In genomic region chr10:77925410-77925794, GRCh38 we compare ENCODE assay signal across 8 cellular contexts. TPM values are rescaled to one million over a fixed set of nuclear protein-coding genes. Genes with fewer than 3 reads are reported as not detected.
DNase-seq lines count a peak whose midpoint lies in the region; ATAC-seq, FAIRE-seq and TF ChIP-seq lines count a peak whose summit lies in the region.

No MANE protein-coding gene starts in this region.

- no peaks in the 10 kb centered on the region for H3K36me3 ChIP-seq in pancreas

- no peaks in the 10 kb centered on the region for H3K9me3 Mint-ChIP-seq in activated T-cell treated with anti-CD3 and anti-CD28 coated beads, Interleukin-2, amount 50 U/mL, for 24 hours
- H3K9me3 Mint-ChIP-seq in activated CD8-positive, alpha-beta T cell treated with anti-CD3 and anti-CD28 coated beads for 36 hours: no peaks in the 10 kb centered on the region

- peaks cover 0 to 14% (median 0%) of the 10 kb centered on the region in 3 donors for H3K4me1 ChIP-seq in pancreas

- no peaks in the 10 kb centered on the region for H3K36me3 Mint-ChIP-seq in activated T-cell treated with anti-CD3 and anti-CD28 coated beads, Interleukin-2, amount 50 U/mL, for 24 hours (ENCODE audit: low read depth)
- H3K36me3 Mint-ChIP-seq in activated CD8-positive, alpha-beta T cell treated with anti-CD3 and anti-CD28 coated beads for 36 hours (ENCODE audit: low read depth): no peaks in the 10 kb centered on the region

- H3K4me3 ChIP-seq in pancreas: peak overlapping the region; percentile 70 to 90 (median 75)

- intact Hi-C loops in activated CD8-positive, alpha-beta T cell treated with anti-CD3 and anti-CD28 coated beads for 36 hours (cut with micrococcal nuclease): no loop called here
- intact Hi-C loops in head of caudate nucleus (cut with DNase I): loop anchor here (5.0 kb wide), 1 partner anchor 78 kb away; no protein-coding TSS in a partner anchor
- intact Hi-C loops in pancreas (cut with DNase I): no loop called here

- CTCF ChIA-PET in activated CD8-positive, alpha-beta T cell treated with anti-CD3 and anti-CD28 coated beads for 36 hours (lab: Charles Lee): interaction anchor here (1.0 to 1.1 kb wide), 2 partner anchors 12 to 78 kb away, joined by 4 read pairs; no protein-coding TSS in a partner anchor

- no peaks in the 10 kb centered on the region for H3K9me3 ChIP-seq in pancreas

- WGBS in pancreas, 2 donors: 9 to 10% methylated on average over 7 of the region's 7 CpGs

- H3K4me3 Mint-ChIP-seq in activated T-cell treated with anti-CD3 and anti-CD28 coated beads, Interleukin-2, amount 50 U/mL, for 24 hours: peak overlapping the region; percentile 47
- peak overlapping the region; percentile 13 for H3K4me3 Mint-ChIP-seq in activated CD8-positive, alpha-beta T cell treated with anti-CD3 and anti-CD28 coated beads for 36 hours

- no peak for FAIRE-seq in pancreas (lab: Jason Lieb, UNC)

- H3K4me1 Mint-ChIP-seq in activated T-cell treated with anti-CD3 and anti-CD28 coated beads, Interleukin-2, amount 50 U/mL, for 24 hours (ENCODE audit: low read depth): peaks cover 14% of the 10 kb centered on the region
- peaks cover 12% of the 10 kb centered on the region for H3K4me1 Mint-ChIP-seq in activated CD8-positive, alpha-beta T cell treated with anti-CD3 and anti-CD28 coated beads for 36 hours (ENCODE audit: low read depth)

- no peaks in the 10 kb centered on the region for H3K27me3 ChIP-seq in pancreas

- TF ChIP-seq CTCF in activated CD8-positive, alpha-beta T cell treated with anti-CD3 and anti-CD28 coated beads for 36 hours (IDR thresholded peaks at IDR 0.05): no peak
- TF ChIP-seq CTCF in pancreas (IDR thresholded peaks at IDR 0.05): no peak

- peaks cover 64% of the 10 kb centered on the region for H3K27me3 Mint-ChIP-seq in activated T-cell treated with anti-CD3 and anti-CD28 coated beads, Interleukin-2, amount 50 U/mL, for 24 hours
- H3K27me3 Mint-ChIP-seq in activated CD8-positive, alpha-beta T cell treated with anti-CD3 and anti-CD28 coated beads for 36 hours: peaks cover 40% of the 10 kb centered on the region

- no peak for DNase-seq in activated T-cell treated with anti-CD3 and anti-CD28 coated beads, Interleukin-2, amount 50 U/mL, for 24 hours
- DNase-seq in activated T-cell treated with anti-CD3 and anti-CD28 coated beads for 4 hours: no peak
- DNase-seq in activated CD8-positive, alpha-beta T cell treated with anti-CD3 and anti-CD28 coated beads for 36 hours: no peak
- DNase-seq in head of caudate nucleus: peak in 41 of 42 donors; percentile 7 to 77 (median 45)
- peak in 2 of 6 donors; percentile 18 to 35 for DNase-seq in pancreas
- no peak for DNase-seq in stimulated activated CD4-positive, alpha-beta T cell treated with anti-CD3 and anti-CD28 coated beads, Interleukin-4, amount 100 ng/mL, for 1 hour
- DNase-seq in NK-92 (lab: John Stamatoyannopoulos, UW; ENCODE audit: unreplicated experiment): no peak

- no peak for ATAC-seq in activated CD8-positive, alpha-beta T cell treated with anti-CD3 and anti-CD28 coated beads for 36 hours
- ATAC-seq in pancreas: peak; percentile 14 to 53 (median 36)
- ATAC-seq in GM21528 (IDR thresholded peaks at IDR 0.05; ENCODE audit: low FRiP score, unreplicated experiment): no peak

- peak overlapping the region in 2 of 4 donors; percentile 35 to 41 for H3K27ac ChIP-seq in pancreas

- POLR2A ChIA-PET in activated CD8-positive, alpha-beta T cell treated with anti-CD3 and anti-CD28 coated beads for 36 hours (lab: Charles Lee): no interaction called here

- H3K27ac Mint-ChIP-seq in activated T-cell treated with anti-CD3 and anti-CD28 coated beads, Interleukin-2, amount 50 U/mL, for 24 hours: no peak overlapping the region
- H3K27ac Mint-ChIP-seq in activated CD8-positive, alpha-beta T cell treated with anti-CD3 and anti-CD28 coated beads for 36 hours: no peak overlapping the region

RNA-seq across cellular contexts. Expression of gene DLG5, which starts 1.2 kb away (rescaled TPM):
- total RNA-seq in activated CD8-positive, alpha-beta T cell treated with anti-CD3 and anti-CD28 coated beads for 36 hours: 1 to 10 TPM; 2.7 to 4.8 TPM
- 10 to 100 TPM; 11.3 to 19.4 (median 14.6) TPM for total RNA-seq in pancreas
- polyA plus RNA-seq in pancreas: 10 to 100 TPM; 13.0 to 14.0 TPM

Comparison
In these comparisons a context has a peak if more than half of its experiments do, and no peak if none do; other contexts are left out.
1. DNase-seq: peak in head of caudate nucleus (41 of 42); none in activated T-cell treated with anti-CD3 and anti-CD28 coated beads, Interleukin-2, amount 50 U/mL, for 24 hours (single experiment), activated T-cell treated with anti-CD3 and anti-CD28 coated beads for 4 hours (single experiment), activated CD8-positive, alpha-beta T cell treated with anti-CD3 and anti-CD28 coated beads for 36 hours (single experiment), stimulated activated CD4-positive, alpha-beta T cell treated with anti-CD3 and anti-CD28 coated beads, Interleukin-4, amount 100 ng/mL, for 1 hour (single experiment) and NK-92 (single experiment).
2. ATAC-seq: peak in pancreas (4 of 4); none in activated CD8-positive, alpha-beta T cell treated with anti-CD3 and anti-CD28 coated beads for 36 hours (single experiment) and GM21528 (single experiment).